In genomic region chr12:25983625-25984024, GRCh38 we compare ENCODE assay signal across 21 cellular contexts. TPM values are rescaled to one million over a fixed set of nuclear protein-coding genes. Genes with fewer than 3 reads are reported as not detected.
"Had no signal": no experiment of that assay in that cellular context is flagged by ENCODE, and none has a peak within 500 bp of the region (broad histone marks: within the 10 kb centered on the region; RNA-seq: fewer than 3 reads in every experiment).

No MANE protein-coding gene starts in this region.

- H3K27ac ChIP-seq: KMS-11, SJCRH30 had no signal

- H3K27me3 ChIP-seq: SJCRH30 had no signal

- H3K9ac ChIP-seq: KMS-11 had no signal

- H3K4me1 ChIP-seq: SJCRH30 had no signal

- H3K9me3 ChIP-seq: SJCRH30 had no signal

- ATAC-seq: K562, SK-N-SH treated with all-trans-retinoic acid at 6 μM for 48 hours had no signal

- DNase-seq: Kasumi-1, MV-4-11, NCI-H1048, NCI-H1105, NCI-H1417, NCI-H1436 treated with DMSO at 0.1 percent for 48 hours, NCI-H1694, NCI-H1930, NCI-H2081, NCI-H2107, NCI-H2227 treated with DMSO at 0.1 percent for 48 hours, NCI-H524, NCI-H526 treated with DMSO at 0.1 percent for 48 hours, NCI-H748 treated with DMSO at 0.1 percent for 48 hours, RPMI8226, SHP77 treated with DMSO at 0.1 percent for 48 hours, SJCRH30 had no signal

- H3K4me3 ChIP-seq: K562, SJCRH30 had no signal

- H3K36me3 ChIP-seq: SJCRH30 had no signal

RNA-seq across cellular contexts. Expression of gene RASSF8, which starts 25.1 kb away (rescaled TPM):
- polyA plus RNA-seq: IgD-negative memory B cell had no signal
